ENCODE assay signal across 14 cellular contexts in genomic region chr14:53124778-53125177, GRCh38.
"Had no signal": no experiment of that assay in that cellular context is flagged by ENCODE, and none has a peak within 500 bp of the region (broad histone marks: within the 10 kb centered on the region; RNA-seq: fewer than 3 reads in every experiment).

No MANE protein-coding gene starts in this region.

- H3K4me3 ChIP-seq: colonic mucosa, prostate gland, right lobe of liver, suprapubic skin had no signal

- DNase-seq: activated CD4-positive, alpha-beta T cell treated with anti-CD3 and anti-CD28 coated beads for 36 hours; activated CD8-positive, alpha-beta T cell treated with anti-CD3 and anti-CD28 coated beads for 36 hours; activated effector memory CD4-positive, alpha-beta T cell treated with anti-CD3 and anti-CD28 coated beads, Interleukin-2, amount 50 U/mL, for 16 hours; activated naive CD8-positive, alpha-beta T cell treated with anti-CD3 and anti-CD28 coated beads, Interleukin-2, amount 10 ng/mL, durations not matched to agents 7 days and 5 days; activated T-cell treated with anti-CD3 and anti-CD28 coated beads, Interleukin-2, amount 50 U/mL, for 48 hours; central memory CD4-positive, alpha-beta T cell; colonic mucosa; hippocampal formation; right lobe of liver had no signal

- H3K9me3 ChIP-seq: colonic mucosa, prostate gland, right lobe of liver, suprapubic skin had no signal

- H3K36me3 ChIP-seq: colonic mucosa, prostate gland, right lobe of liver, suprapubic skin had no signal

- ATAC-seq: activated CD4-positive, alpha-beta T cell treated with anti-CD3 and anti-CD28 coated beads for 36 hours; activated CD8-positive, alpha-beta T cell treated with anti-CD3 and anti-CD28 coated beads for 36 hours; esophagus mucosa; right lobe of liver had no signal

- H3K4me1 ChIP-seq: colonic mucosa, prostate gland, right lobe of liver had no signal

- H3K27ac ChIP-seq: colonic mucosa, prostate gland, right lobe of liver, suprapubic skin, VCaP had no signal

- H3K27me3 ChIP-seq: colonic mucosa, right lobe of liver, suprapubic skin had no signal

- FAIRE-seq: endometrium had no signal
